In the genomic region with DNA sequence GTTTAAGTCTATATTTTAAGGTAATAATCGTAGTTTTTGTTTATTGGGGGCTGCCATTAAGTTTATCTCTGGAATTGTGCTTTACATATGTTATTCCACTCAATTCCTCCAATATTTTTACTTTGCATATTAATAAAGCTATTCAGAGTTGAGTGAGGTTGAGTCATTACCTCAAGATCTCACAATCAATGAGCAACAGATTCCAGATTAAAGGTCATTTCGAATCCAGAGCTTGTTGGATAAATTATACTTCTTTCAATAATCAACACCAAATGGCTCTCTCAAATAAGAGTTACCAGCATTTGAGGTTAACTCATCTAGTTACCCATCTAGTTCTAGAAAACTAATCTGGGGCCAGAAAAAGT, we compare ENCODE assay signal across 28 cellular contexts. TPM values are rescaled to one million over a fixed set of nuclear protein-coding genes. Genes with fewer than 3 reads are reported as not detected.
A peak's percentile ranks its signal among the peaks of the same experiment; 100 is the strongest.
DNase-seq lines count a peak whose midpoint lies in the region; ATAC-seq and TF ChIP-seq lines count a peak whose summit lies in the region.
"Had no signal": no experiment of that assay in that cellular context is flagged by ENCODE, and none has a peak within 500 bp of the region (broad histone marks: within the 10 kb centered on the region; RNA-seq: fewer than 3 reads in every experiment).

No MANE protein-coding gene starts in this region.

- peak overlapping the region; percentile 47 to 86 for H3K27ac ChIP-seq in coronary artery
- peak overlapping the region; percentile 61 to 75 (median 74) for H3K27ac ChIP-seq in gastroesophageal sphincter
- no peak overlapping the region for H3K27ac ChIP-seq in lower lobe of right lung
- H3K27ac ChIP-seq in naive thymus-derived CD4-positive, alpha-beta T cell (ENCODE audit: low read depth, low read length): no peak overlapping the region
- H3K27ac ChIP-seq: 22Rv1, SK-N-MC had no signal

- WGBS in gastroesophageal sphincter (ENCODE audit: low coverage in 1 of 2), 2 donors: 17 to 21% methylated on average over 2 of the region's 2 CpGs

- ATAC-seq in gastroesophageal sphincter (no peak), lower lobe of right lung (no peak), GM21529 (IDR thresholded peaks at IDR 0.05; ENCODE audit: unreplicated experiment) (no peak)
- ATAC-seq in naive thymus-derived CD4-positive, alpha-beta T cell: no peak
- ATAC-seq: CD8-positive, alpha-beta T cell; mucosa of descending colon; sciatic nerve had no signal

- intact Hi-C loops in lower lobe of right lung (cut with DNase I): no loop called here
- intact Hi-C loops in naive thymus-derived CD4-positive, alpha-beta T cell (cut with micrococcal nuclease): no loop called here

- H3K27ac Mint-ChIP-seq in naive thymus-derived CD4-positive, alpha-beta T cell: no peak overlapping the region
- H3K27ac Mint-ChIP-seq: CD8-positive, alpha-beta T cell; stimulated activated naive CD8-positive, alpha-beta T cell treated with anti-CD3 and anti-CD28 coated beads, Interleukin-15, Interleukin-2, amounts not matched to agents 100 ng/mL and 50 ng/mL, for 24 hours had no signal

- TF ChIP-seq EP300 in gastroesophageal sphincter (IDR thresholded peaks at IDR 0.05): no peak

- peaks cover 0 to 4% (median 0%) of the 10 kb centered on the region in 11 donors for H3K9me3 Mint-ChIP-seq in naive thymus-derived CD4-positive, alpha-beta T cell
- H3K9me3 Mint-ChIP-seq: CD8-positive, alpha-beta T cell; stimulated activated naive CD8-positive, alpha-beta T cell treated with anti-CD3 and anti-CD28 coated beads, Interleukin-15, Interleukin-2, amounts not matched to agents 100 ng/mL and 50 ng/mL, for 24 hours had no signal

- no peaks in the 10 kb centered on the region for H3K4me1 Mint-ChIP-seq in naive thymus-derived CD4-positive, alpha-beta T cell

- TF ChIP-seq POLR2A in gastroesophageal sphincter (IDR thresholded peaks at IDR 0.05): no peak

- H3K4me1 ChIP-seq in gastroesophageal sphincter: peaks cover 5 to 23% (median 12%) of the 10 kb centered on the region in 3 donors
- no peaks in the 10 kb centered on the region for H3K4me1 ChIP-seq in lower lobe of right lung
- no peaks in the 10 kb centered on the region for H3K4me1 ChIP-seq in naive thymus-derived CD4-positive, alpha-beta T cell (ENCODE audit: control insufficient read depth in 2 of 2, insufficient read depth in 2 of 2, low read length in 2 of 2)

- H3K36me3 Mint-ChIP-seq in naive thymus-derived CD4-positive, alpha-beta T cell: no peaks in the 10 kb centered on the region
- H3K36me3 Mint-ChIP-seq: CD8-positive, alpha-beta T cell had no signal

- POLR2A ChIA-PET in naive thymus-derived CD4-positive, alpha-beta T cell (lab: Charles Lee): no interaction called here

- H3K27me3 ChIP-seq in gastroesophageal sphincter: no peaks in the 10 kb centered on the region
- H3K27me3 ChIP-seq in lower lobe of right lung (ENCODE audit: low read depth): no peaks in the 10 kb centered on the region
- H3K27me3 ChIP-seq in naive thymus-derived CD4-positive, alpha-beta T cell (ENCODE audit: control insufficient read depth in 2 of 2, insufficient read depth in 2 of 2, low read length in 2 of 2): no peaks in the 10 kb centered on the region
- H3K27me3 ChIP-seq: dorsolateral prefrontal cortex, transverse colon had no signal

- H3K4me3 ChIP-seq in coronary artery (no peak overlapping the region), gastroesophageal sphincter (no peak overlapping the region), lower lobe of right lung (no peak overlapping the region)
- no peak overlapping the region for H3K4me3 ChIP-seq in naive thymus-derived CD4-positive, alpha-beta T cell (ENCODE audit: low read length)
- H3K4me3 ChIP-seq: dorsolateral prefrontal cortex, mucosa of descending colon, SK-N-MC, transverse colon had no signal

- H3K36me3 ChIP-seq in gastroesophageal sphincter: no peaks in the 10 kb centered on the region
- no peaks in the 10 kb centered on the region for H3K36me3 ChIP-seq in lower lobe of right lung
- H3K36me3 ChIP-seq in naive thymus-derived CD4-positive, alpha-beta T cell (ENCODE audit: control insufficient read depth in 2 of 3, insufficient read depth in 3 of 3, low read length in 3 of 3): no peaks in the 10 kb centered on the region
- H3K36me3 ChIP-seq: transverse colon had no signal

- H3K9me3 ChIP-seq in gastroesophageal sphincter (no peaks in the 10 kb centered on the region), lower lobe of right lung (no peaks in the 10 kb centered on the region)
- H3K9me3 ChIP-seq in naive thymus-derived CD4-positive, alpha-beta T cell (ENCODE audit: control insufficient read depth in 2 of 3, low read length in 3 of 3): no peaks in the 10 kb centered on the region
- H3K9me3 ChIP-seq: mucosa of descending colon, transverse colon had no signal

- peak; percentile 21 for DNase-seq in DMS 273 (lab: John Stamatoyannopoulos, UW; ENCODE audit: unreplicated experiment)
- DNase-seq in DMS 273 treated with DMSO at 0.1 percent for 48 hours (lab: John Stamatoyannopoulos, UW): no peak
- DNase-seq in coronary artery (ENCODE audit: low spot score): no peak
- DNase-seq in lower lobe of right lung: no peak
- no peak for DNase-seq in NCI-H1105 (lab: John Stamatoyannopoulos, UW)
- no peak for DNase-seq in naive thymus-derived CD4-positive, alpha-beta T cell
- DNase-seq: activated CD4-positive, alpha-beta T cell treated with anti-CD3 and anti-CD28 coated beads for 48 hours; activated naive CD4-positive, alpha-beta T cell treated with anti-CD3 and anti-CD28 coated beads, Interleukin-2, amount 50 U/mL, for 16 hours; caudate nucleus; CD8-positive, alpha-beta T cell; DMS53; dorsolateral prefrontal cortex; H7; islet precursor cell; Karpas-422; mucosa of descending colon; NCI-H187 treated with DMSO at 0.1 percent for 48 hours; posterior cingulate gyrus; stimulated activated CD4-positive, alpha-beta T cell treated with anti-CD3 and anti-CD28 coated beads, Interleukin-15, amount 100 ng/mL, for 24 hours; T-helper 2 cell; transverse colon had no signal

- H3K27me3 Mint-ChIP-seq in naive thymus-derived CD4-positive, alpha-beta T cell: peaks cover 0 to 5% (median 0%) of the 10 kb centered on the region in 5 donors

- CTCF ChIA-PET in naive thymus-derived CD4-positive, alpha-beta T cell (lab: Charles Lee): no interaction called here

- H3K4me3 Mint-ChIP-seq in naive thymus-derived CD4-positive, alpha-beta T cell: no peak overlapping the region
- H3K4me3 Mint-ChIP-seq: CD8-positive, alpha-beta T cell; stimulated activated naive CD8-positive, alpha-beta T cell treated with anti-CD3 and anti-CD28 coated beads, Interleukin-15, Interleukin-2, amounts not matched to agents 100 ng/mL and 50 ng/mL, for 24 hours had no signal

- TF ChIP-seq CTCF in coronary artery (IDR thresholded peaks at IDR 0.05): no peak
- TF ChIP-seq CTCF in gastroesophageal sphincter (IDR thresholded peaks at IDR 0.05): no peak
- TF ChIP-seq CTCF in lower lobe of right lung (IDR thresholded peaks at IDR 0.05): no peak

RNA-seq across cellular contexts. Expression of a gene that starts 16.7 kb away (rescaled TPM):
- total RNA-seq in gastroesophageal sphincter: 100 to 1,000 TPM in 1 of 4 donors, 10 to 100 TPM in 3; 12.0 to 121 (median 66.8) TPM
- 0.89 TPM for total RNA-seq in lower lobe of right lung
- not detected for total RNA-seq in naive thymus-derived CD4-positive, alpha-beta T cell
- polyA plus RNA-seq in naive thymus-derived CD4-positive, alpha-beta T cell: not detected
- total RNA-seq: activated CD8-positive, alpha-beta memory T cell treated with anti-CD3 and anti-CD28 coated beads for 36 hours; CD8-positive, alpha-beta T cell had no signal

Comparison
In these comparisons a context has a peak if more than half of its experiments do, and no peak if none do; other contexts are left out.
1. H3K27ac ChIP-seq: peak in coronary artery (2 of 2) and gastroesophageal sphincter (4 of 4); none in lower lobe of right lung (single experiment) and naive thymus-derived CD4-positive, alpha-beta T cell (single experiment).